ENCODE assay signal across 9 cellular contexts in the genomic region with DNA sequence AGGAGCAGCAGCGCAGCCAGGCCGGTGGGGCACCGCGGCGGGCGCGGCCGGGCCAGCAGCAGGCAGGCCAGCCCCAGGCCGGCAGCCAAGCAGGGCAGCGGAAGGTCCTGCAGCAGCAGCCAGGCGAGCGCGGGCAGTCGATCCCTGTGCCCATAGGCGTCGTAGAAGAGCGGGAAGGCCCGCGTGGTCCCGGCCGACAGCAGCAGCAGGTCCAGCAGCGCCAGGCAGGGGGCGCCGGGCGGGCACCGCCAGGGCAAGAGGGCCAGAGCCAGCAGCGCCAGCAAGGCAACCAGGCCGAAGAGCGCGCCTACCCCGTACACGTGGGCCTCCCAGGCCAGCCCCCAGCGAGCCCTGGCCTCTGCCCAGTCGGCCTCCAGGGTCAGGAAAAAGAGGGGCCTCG. TPM values are rescaled to one million over a fixed set of nuclear protein-coding genes. Genes with fewer than 3 reads are reported as not detected.
DNase-seq lines count a peak whose midpoint lies in the region; ATAC-seq, FAIRE-seq and TF ChIP-seq lines count a peak whose summit lies in the region.
"Had no signal": no experiment of that assay in that cellular context is flagged by ENCODE, and none has a peak within 500 bp of the region (broad histone marks: within the 10 kb centered on the region; RNA-seq: fewer than 3 reads in every experiment).

No MANE protein-coding gene starts in this region.

- in situ Hi-C loops in K562 (cut with MboI), result no loop called here

- H3K9me1 ChIP-seq in K562 (ENCODE audit: control insufficient read depth, insufficient read depth, low read length), result peaks cover 3% of the 10 kb centered on the region
- H3K9me1 ChIP-seq in keratinocyte (ENCODE audit: control insufficient read depth, extremely low read depth, insufficient read depth, low read length), result no peaks in the 10 kb centered on the region

- H3K9ac ChIP-seq in K562 (ENCODE audit: insufficient read depth in 1 of 2, low read depth in 2 of 2, low read length in 2 of 2) (no peak overlapping the region), keratinocyte (ENCODE audit: control insufficient read depth, extremely low read depth, insufficient read depth, low read length) (no peak overlapping the region)

- WGBS in K562 (ENCODE audit: insufficient coverage, low coverage, missing lambda C conversion rate), result 81% methylated on average over 30 of the region's 35 CpGs

- POLR2A ChIA-PET in K562 (lab: Yijun Ruan, JAX), result no interaction called here

- H3K4me1 ChIP-seq in K562 (replicated peaks in 1 of 2; ENCODE audit: control insufficient read depth in 2 of 2, insufficient read depth in 2 of 2, low read length in 2 of 2), result peaks cover 12 to 20% of the 10 kb centered on the region in 2 experiments
- peaks cover 4% of the 10 kb centered on the region for H3K4me1 ChIP-seq in keratinocyte (ENCODE audit: control insufficient read depth, extremely low read depth, insufficient read depth, low read length)

- no peaks in the 10 kb centered on the region for H4K20me1 ChIP-seq in K562 (replicated peaks; ENCODE audit: control insufficient read depth, insufficient read depth, low read length)
- H4K20me1 ChIP-seq in keratinocyte (ENCODE audit: control insufficient read depth, extremely low read depth, insufficient read depth, low read length), result no peaks in the 10 kb centered on the region

- H3K36me3 ChIP-seq in K562 (ENCODE audit: control insufficient read depth, insufficient read depth, low read length), result no peaks in the 10 kb centered on the region
- no peaks in the 10 kb centered on the region for H3K36me3 ChIP-seq in keratinocyte (ENCODE audit: control insufficient read depth in 2 of 2, extremely low read depth in 1 of 2, insufficient read depth in 2 of 2, low read length in 2 of 2)

- no peak for TF ChIP-seq POLR2A in K562 (conservative IDR thresholded peaks at IDR 0.05)

- no peak overlapping the region for H3K4me3 ChIP-seq in K562
- H3K4me3 ChIP-seq in keratinocyte (ENCODE audit: control insufficient read depth in 2 of 3, extremely low read depth in 1 of 3, insufficient read depth in 2 of 3, low read depth in 1 of 3, low read length in 3 of 3), result no peak overlapping the region

- TF ChIP-seq RAD21 in K562 (CRISPR knock-in tag; conservative IDR thresholded peaks at IDR 0.05 in 1 of 2, IDR thresholded peaks at IDR 0.05 in 1 of 2), result no peak

- intact Hi-C loops in K562 (cut with micrococcal nuclease), result no loop called here

- H3K4me2 ChIP-seq in K562 (ENCODE audit: insufficient read depth, low read length) (no peak overlapping the region), keratinocyte (ENCODE audit: control insufficient read depth, extremely low read depth, insufficient read depth, low read depth, low read length) (no peak overlapping the region)

- no peak for FAIRE-seq in K562 (lab: Jason Lieb, UNC)
- no peak for FAIRE-seq in keratinocyte (lab: Jason Lieb, UNC)
- FAIRE-seq in HTR-8/SVneo (lab: Jason Lieb, UNC), result no peak

- CTCF ChIA-PET in K562 (lab: Yijun Ruan, JAX; ENCODE audit: low intra/inter-chr PET ratio), result no interaction called here

- H3K9me3 ChIP-seq in K562 (replicated peaks; ENCODE audit: control insufficient read depth, insufficient read depth, low read depth, low read length) (no peaks in the 10 kb centered on the region), keratinocyte (ENCODE audit: control insufficient read depth, low read depth, low read length) (no peaks in the 10 kb centered on the region)

- H3K9me3 Mint-ChIP-seq in stimulated activated effector memory CD8-positive, alpha-beta T cell treated with anti-CD3 and anti-CD28 coated beads, Interleukin-12 subunit alpha, Interleukin-12 subunit beta, amount 100 ng/mL, for 72 hours, result no peaks in the 10 kb centered on the region
- H3K9me3 Mint-ChIP-seq: T-helper 1 cell treated with Interleukin-12 subunit alpha and Interleukin-12 subunit beta and Interleukin-4 antibody, amounts not matched to agents 30 μg/mL and 1 μg/mL, for 36 hours had no signal

- 0 out of 6 replicates have a peak, but pooled peaks of 1 of the 3 experiments have one; percentile 9 for TF ChIP-seq CTCF in K562 (IDR thresholded peaks at IDR 0.05 in 2 of 3, conservative IDR thresholded peaks at IDR 0.05 in 1 of 3; ENCODE audit: insufficient read depth in 2 of 3, low read depth in 1 of 3, low read length in 3 of 3)
- TF ChIP-seq CTCF in keratinocyte (optimal IDR thresholded peaks at IDR 0.05 in 1 of 3, IDR thresholded peaks at IDR 0.05 in 1 of 3, conservative IDR thresholded peaks at IDR 0.05 in 1 of 3; ENCODE audit: extremely low read depth in 1 of 3, insufficient read depth in 2 of 3, low read length in 3 of 3), result peak; percentile 23 to 58 (median 43)

- H3K27me3 ChIP-seq in K562 (ENCODE audit: control insufficient read depth in 2 of 2, insufficient read depth in 2 of 2, low read length in 2 of 2) (peaks cover 2 to 30% of the 10 kb centered on the region in 2 experiments; a peak in 3 of 5 replicates), keratinocyte (ENCODE audit: control insufficient read depth, extremely low read depth, insufficient read depth, low read length) (peaks cover 39% of the 10 kb centered on the region)

- peak; percentile 70 for DNase-seq in activated effector memory CD4-positive, alpha-beta T cell treated with anti-CD3 and anti-CD28 coated beads, Interleukin-2, amount 50 U/mL, for 16 hours
- DNase-seq in activated effector memory CD4-positive, alpha-beta T cell treated with Interleukin-2 at 50 U/mL for 16 hours, result no peak
- DNase-seq in K562 (ENCODE audit: extremely low read depth in 1 of 4, low spot score in 3 of 4) (no peak), keratinocyte (ENCODE audit: low read depth, low spot score) (no peak), HTR-8/SVneo (ENCODE audit: insufficient read length, low spot score) (no peak)
- no peak for DNase-seq in stimulated activated effector memory CD8-positive, alpha-beta T cell treated with anti-CD3 and anti-CD28 coated beads, Interleukin-12 subunit alpha, Interleukin-12 subunit beta, amount 100 ng/mL, for 72 hours (ENCODE audit: low spot score in 2 of 2)

- no peak for ATAC-seq in K562
- peak; percentile 33 for ATAC-seq in stimulated activated effector memory CD8-positive, alpha-beta T cell treated with anti-CD3 and anti-CD28 coated beads, Interleukin-12 subunit alpha, Interleukin-12 subunit beta, amount 100 ng/mL, for 72 hours
- no peak for ATAC-seq in HG03139 (IDR thresholded peaks at IDR 0.05; ENCODE audit: unreplicated experiment)
- ATAC-seq in GM21447 (IDR thresholded peaks at IDR 0.05; ENCODE audit: unreplicated experiment), result no peak

- H3K27ac Mint-ChIP-seq in stimulated activated effector memory CD8-positive, alpha-beta T cell treated with anti-CD3 and anti-CD28 coated beads, Interleukin-12 subunit alpha, Interleukin-12 subunit beta, amount 100 ng/mL, for 72 hours, result no peak overlapping the region
- H3K27ac Mint-ChIP-seq: T-helper 1 cell treated with Interleukin-12 subunit alpha and Interleukin-12 subunit beta and Interleukin-4 antibody, amounts not matched to agents 30 μg/mL and 1 μg/mL, for 36 hours had no signal

- H3K27ac ChIP-seq in K562 (ENCODE audit: extremely low read depth, low read depth, low read length) (no peak overlapping the region), keratinocyte (ENCODE audit: control insufficient read depth, insufficient read depth, low read length) (no peak overlapping the region)

- H3K4me3 Mint-ChIP-seq in stimulated activated effector memory CD8-positive, alpha-beta T cell treated with anti-CD3 and anti-CD28 coated beads, Interleukin-12 subunit alpha, Interleukin-12 subunit beta, amount 100 ng/mL, for 72 hours, result no peak overlapping the region

- BruUV-seq in K562 (replicated peaks; lab: Mats Ljungman, UMichigan), result no TSS peak

- peaks cover 7% of the 10 kb centered on the region for H3K4me1 Mint-ChIP-seq in stimulated activated effector memory CD8-positive, alpha-beta T cell treated with anti-CD3 and anti-CD28 coated beads, Interleukin-12 subunit alpha, Interleukin-12 subunit beta, amount 100 ng/mL, for 72 hours

- H3K36me3 Mint-ChIP-seq in stimulated activated effector memory CD8-positive, alpha-beta T cell treated with anti-CD3 and anti-CD28 coated beads, Interleukin-12 subunit alpha, Interleukin-12 subunit beta, amount 100 ng/mL, for 72 hours, result no peaks in the 10 kb centered on the region

- no peaks in the 10 kb centered on the region for H3K79me2 ChIP-seq in K562 (ENCODE audit: control insufficient read depth, insufficient read depth, low read length)
- H3K79me2 ChIP-seq in keratinocyte (ENCODE audit: control insufficient read depth, insufficient read depth, low read length), result no peaks in the 10 kb centered on the region

- dilution Hi-C loops in keratinocyte (cut with MboI; ENCODE audit: extremely low pct_ligation_motif_present, low sequenced_read_pairs), result no loop called here

- TF ChIP-seq EP300 in K562 (IDR thresholded peaks at IDR 0.05; ENCODE audit: low read length), result no peak

- H2AFZ ChIP-seq in K562 (ENCODE audit: low read depth, low read length) (no peak overlapping the region), keratinocyte (ENCODE audit: control insufficient read depth, low read length) (no peak overlapping the region)

RNA-seq across cellular contexts. Expression of gene RBM28, which starts 8.4 kb away (rescaled TPM):
- 118 and 308 TPM in 2 replicates for total RNA-seq in K562 (2011; cell fraction: chromatin; rRNA removed; ENCODE audit: low replicate concordance)
- 64.4 and 65.7 TPM in 2 replicates for total RNA-seq in K562 (2011; cell fraction: nucleolus; rRNA removed)
- total RNA-seq in K562 (2011; cell fraction: nucleoplasm; rRNA removed), result 89.0 and 98.2 TPM in 2 replicates
- 123 and 127 TPM in 2 replicates for total RNA-seq in K562 (2014; rRNA removed)
- total RNA-seq in K562 (2014; rRNA removed; fragmentation: Illumina TruSeq; extraction: Trizol), result 138 and 165 TPM in 2 replicates
- total RNA-seq in K562 (2015; rRNA removed; fragmentation: Illumina TruSeq; extraction: Trizol), result 128 and 141 TPM in 2 replicates
- 146 and 157 TPM in 2 replicates for total RNA-seq in K562 (2021)
- 74.9 and 112 TPM in 2 replicates for polyA plus RNA-seq in K562 (2011; rRNA removed)
- polyA plus RNA-seq in K562 (2011; cell fraction: cytosol; rRNA removed), result 24.3 and 28.4 TPM in 2 replicates
- polyA plus RNA-seq in K562 (2011; cell fraction: nucleus; rRNA removed), result 226 and 227 TPM in 2 replicates
- 70.1 and 117 TPM in 2 replicates for polyA plus RNA-seq in K562 (2012)
- polyA plus RNA-seq in K562 (2014; fragmentation: Illumina TruSeq; extraction: Trizol), result 133 and 148 TPM in 2 replicates
- polyA plus RNA-seq in K562 (2014; fragmentation: Nextera tagmentation; extraction: Ambion mirVana), result 100 to 1,000 TPM in 1 of 2 experiments, 10 to 100 TPM in 1; 65.8 to 122 TPM
- polyA plus RNA-seq in K562 (2014; rRNA removed), result 139 and 213 TPM in 2 replicates
- 67.2 and 67.5 TPM in 2 replicates for polyA minus RNA-seq in K562 (2011; rRNA and poly(A)+ RNA removed)
- 37.2 and 38.0 TPM in 2 replicates for polyA minus RNA-seq in K562 (2011; cell fraction: cytosol; rRNA and poly(A)+ RNA removed)
- 31.8 and 54.4 TPM in 2 replicates for polyA minus RNA-seq in K562 (2011; cell fraction: nucleus; rRNA and poly(A)+ RNA removed)
- polyA plus RNA-seq in keratinocyte, result 16.7 to 36.4 TPM (median 30.4 TPM) in 3 replicates
- 36.5 TPM for polyA plus RNA-seq in keratinocyte (2011; ENCODE audit: low read depth)
- polyA plus RNA-seq in keratinocyte (2011; cell fraction: cytosol; rRNA removed), result 16.6 and 19.4 TPM in 2 replicates
- polyA plus RNA-seq in keratinocyte (2011; cell fraction: nucleus; rRNA removed), result 54.0 and 67.1 TPM in 2 replicates
- 29.8 and 40.8 TPM in 2 replicates for polyA plus RNA-seq in keratinocyte (2012; ENCODE audit: low replicate concordance)
- polyA minus RNA-seq in keratinocyte, result 4.2 to 10.5 TPM (median 6.3 TPM) in 3 replicates
- polyA minus RNA-seq in keratinocyte (2011; cell fraction: cytosol; rRNA and poly(A)+ RNA removed), result 15.3 TPM
- 8.0 and 19.0 TPM in 2 replicates for polyA minus RNA-seq in keratinocyte (2011; cell fraction: nucleus; rRNA and poly(A)+ RNA removed)

RNA-seq across cellular contexts. Expression of gene PRRT4, which starts 9.4 kb away (rescaled TPM):
- 0.16 TPM in 1 of 2 replicates, not detected in the other for total RNA-seq in K562 (2011; cell fraction: chromatin; rRNA removed; ENCODE audit: low replicate concordance)
- not detected in 2 replicates for total RNA-seq in K562 (2011; cell fraction: nucleolus; rRNA removed)
- not detected in 2 replicates for total RNA-seq in K562 (2011; cell fraction: nucleoplasm; rRNA removed)
- total RNA-seq in K562 (2014; rRNA removed) (0.04 TPM in 1 of 2 replicates, not detected in the other), K562 (2014; rRNA removed; fragmentation: Illumina TruSeq; extraction: Trizol) (not detected in 2 replicates), K562 (2015; rRNA removed; fragmentation: Illumina TruSeq; extraction: Trizol) (not detected in 2 replicates), K562 (2021) (not detected in 2 replicates)
- polyA plus RNA-seq in K562 (2011; rRNA removed) (0.09 TPM in 1 of 2 replicates, not detected in the other), K562 (2014; fragmentation: Illumina TruSeq; extraction: Trizol) (not detected in 2 replicates), K562 (2014; fragmentation: Nextera tagmentation; extraction: Ambion mirVana) (not detected), K562 (2014; rRNA removed) (not detected in 2 replicates), keratinocyte (0.12 to 0.23 TPM (median 0.12 TPM) in 3 replicates)
- polyA plus RNA-seq in K562 (2011; cell fraction: cytosol; rRNA removed), result 0.09 and 0.19 TPM in 2 replicates
- polyA plus RNA-seq in K562 (2011; cell fraction: nucleus; rRNA removed), result 0.24 and 0.48 TPM in 2 replicates
- not detected in 2 replicates for polyA plus RNA-seq in K562 (2012)
- polyA minus RNA-seq in K562 (2011; rRNA and poly(A)+ RNA removed), result not detected in 2 replicates
- polyA minus RNA-seq in K562 (2011; cell fraction: cytosol; rRNA and poly(A)+ RNA removed), result not detected in 2 replicates
- not detected in 2 replicates for polyA minus RNA-seq in K562 (2011; cell fraction: nucleus; rRNA and poly(A)+ RNA removed)
- polyA plus RNA-seq in keratinocyte (2011; ENCODE audit: low read depth), result not detected
- polyA plus RNA-seq in keratinocyte (2011; cell fraction: cytosol; rRNA removed), result 0.08 and 0.10 TPM in 2 replicates
- polyA plus RNA-seq in keratinocyte (2011; cell fraction: nucleus; rRNA removed), result 0.59 and 0.79 TPM in 2 replicates
- 0.18 and 0.76 TPM in 2 replicates for polyA plus RNA-seq in keratinocyte (2012; ENCODE audit: low replicate concordance)
- polyA minus RNA-seq in keratinocyte, result not detected in 3 replicates
- polyA minus RNA-seq in keratinocyte (2011; cell fraction: cytosol; rRNA and poly(A)+ RNA removed), result not detected
- 0.54 TPM in 1 of 2 replicates, not detected in the other for polyA minus RNA-seq in keratinocyte (2011; cell fraction: nucleus; rRNA and poly(A)+ RNA removed)

RNA-seq across cellular contexts. Expression of gene IMPDH1, which starts 57.6 kb away (rescaled TPM):
- total RNA-seq in K562 (2011; cell fraction: chromatin; rRNA removed; ENCODE audit: low replicate concordance), result 140 and 407 TPM in 2 replicates
- total RNA-seq in K562 (2011; cell fraction: nucleolus; rRNA removed), result 199 and 212 TPM in 2 replicates
- total RNA-seq in K562 (2011; cell fraction: nucleoplasm; rRNA removed), result 141 and 147 TPM in 2 replicates
- 86.8 and 118 TPM in 2 replicates for total RNA-seq in K562 (2014; rRNA removed)
- 29.0 and 42.9 TPM in 2 replicates for total RNA-seq in K562 (2014; rRNA removed; fragmentation: Illumina TruSeq; extraction: Trizol)
- 60.6 and 64.3 TPM in 2 replicates for total RNA-seq in K562 (2015; rRNA removed; fragmentation: Illumina TruSeq; extraction: Trizol)
- 118 TPM in 2 replicates for total RNA-seq in K562 (2021)
- polyA plus RNA-seq in K562 (2011; rRNA removed), result 54.9 and 72.4 TPM in 2 replicates
- polyA plus RNA-seq in K562 (2011; cell fraction: cytosol; rRNA removed), result 54.0 and 156 TPM in 2 replicates
- 208 and 316 TPM in 2 replicates for polyA plus RNA-seq in K562 (2011; cell fraction: nucleus; rRNA removed)
- polyA plus RNA-seq in K562 (2012), result 79.3 and 81.1 TPM in 2 replicates
- polyA plus RNA-seq in K562 (2014; fragmentation: Illumina TruSeq; extraction: Trizol), result 59.8 and 76.3 TPM in 2 replicates
- 1 to 10 TPM in 1 of 2 experiments, under 1 TPM in 1; 0.80 to 2.1 TPM for polyA plus RNA-seq in K562 (2014; fragmentation: Nextera tagmentation; extraction: Ambion mirVana)
- 84.7 and 89.0 TPM in 2 replicates for polyA plus RNA-seq in K562 (2014; rRNA removed)
- polyA minus RNA-seq in K562 (2011; rRNA and poly(A)+ RNA removed), result 24.1 and 78.3 TPM in 2 replicates
- 48.6 and 69.1 TPM in 2 replicates for polyA minus RNA-seq in K562 (2011; cell fraction: cytosol; rRNA and poly(A)+ RNA removed)
- 81.0 and 88.0 TPM in 2 replicates for polyA minus RNA-seq in K562 (2011; cell fraction: nucleus; rRNA and poly(A)+ RNA removed)
- 50.0 to 62.5 TPM (median 56.2 TPM) in 3 replicates for polyA plus RNA-seq in keratinocyte
- polyA plus RNA-seq in keratinocyte (2011; ENCODE audit: low read depth), result 16.9 TPM
- polyA plus RNA-seq in keratinocyte (2011; cell fraction: cytosol; rRNA removed), result 32.5 and 55.4 TPM in 2 replicates
- polyA plus RNA-seq in keratinocyte (2011; cell fraction: nucleus; rRNA removed), result 55.2 and 60.9 TPM in 2 replicates
- polyA plus RNA-seq in keratinocyte (2012; ENCODE audit: low replicate concordance), result 21.8 and 72.4 TPM in 2 replicates
- polyA minus RNA-seq in keratinocyte, result 77.7 to 199 TPM (median 83.4 TPM) in 3 replicates
- 80.6 TPM for polyA minus RNA-seq in keratinocyte (2011; cell fraction: cytosol; rRNA and poly(A)+ RNA removed)
- 36.9 and 47.0 TPM in 2 replicates for polyA minus RNA-seq in keratinocyte (2011; cell fraction: nucleus; rRNA and poly(A)+ RNA removed)
